In genomic region chr9:136122425-136123383, GRCh38 we compare ENCODE assay signal across 8 cellular contexts. TPM values are rescaled to one million over a fixed set of nuclear protein-coding genes. Genes with fewer than 3 reads are reported as not detected.
DNase-seq lines count a peak whose midpoint lies in the region; ATAC-seq lines count a peak whose summit lies in the region.

No MANE protein-coding gene starts in this region.

- peak; percentile 66 for DNase-seq in NCI-H2196 (lab: John Stamatoyannopoulos, UW; ENCODE audit: unreplicated experiment)
- DNase-seq in NCI-H2196 treated with DMSO at 0.1 percent for 48 hours (lab: John Stamatoyannopoulos, UW; ENCODE audit: unreplicated experiment), result no peak
- peak; percentile 13 for DNase-seq in NCI-H226
- DNase-seq in activated CD4-positive, alpha-beta memory T cell treated with anti-CD3 and anti-CD28 coated beads for 36 hours, result peak; percentile 83
- DNase-seq in effector CD4-positive, alpha-beta T cell, result peak; percentile 73
- DNase-seq in medulla oblongata (ENCODE audit: extremely low spot score), result peak; percentile 80
- DNase-seq in stimulated activated CD8-positive, alpha-beta memory T cell treated with anti-CD3 and anti-CD28 coated beads, Interleukin-12 subunit alpha, Interleukin-12 subunit beta, amount 100 ng/mL, for 4 hours (ENCODE audit: low read depth), result peak; percentile 63

- no peak overlapping the region for H3K4me3 Mint-ChIP-seq in activated CD4-positive, alpha-beta memory T cell treated with anti-CD3 and anti-CD28 coated beads for 36 hours

- no peak overlapping the region for H3K27ac Mint-ChIP-seq in activated CD4-positive, alpha-beta memory T cell treated with anti-CD3 and anti-CD28 coated beads for 36 hours

- ATAC-seq in GM18858 (IDR thresholded peaks at IDR 0.05; ENCODE audit: unreplicated experiment), result no peak

- H3K4me1 Mint-ChIP-seq in activated CD4-positive, alpha-beta memory T cell treated with anti-CD3 and anti-CD28 coated beads for 36 hours (ENCODE audit: low read depth), result peaks cover 6% of the 10 kb centered on the region

- CTCF ChIA-PET in activated CD4-positive, alpha-beta memory T cell treated with anti-CD3 and anti-CD28 coated beads for 36 hours (lab: Charles Lee), result interaction anchor here (0.6 to 5.8 kb wide), 30 partner anchors 11 to 519 kb away, joined by 3 to 122 read pairs (median 4); no protein-coding TSS in a partner anchor

- no peaks in the 10 kb centered on the region for H3K36me3 Mint-ChIP-seq in activated CD4-positive, alpha-beta memory T cell treated with anti-CD3 and anti-CD28 coated beads for 36 hours

- intact Hi-C loops in activated CD4-positive, alpha-beta memory T cell treated with anti-CD3 and anti-CD28 coated beads for 36 hours (cut with micrococcal nuclease), result loop anchor here (1.0 kb wide), 2 partner anchors 33 to 155 kb away; no protein-coding TSS in a partner anchor

- no peaks in the 10 kb centered on the region for H3K9me3 Mint-ChIP-seq in activated CD4-positive, alpha-beta memory T cell treated with anti-CD3 and anti-CD28 coated beads for 36 hours

- H3K27me3 Mint-ChIP-seq in activated CD4-positive, alpha-beta memory T cell treated with anti-CD3 and anti-CD28 coated beads for 36 hours, result peaks cover 2% of the 10 kb centered on the region

- POLR2A ChIA-PET in activated CD4-positive, alpha-beta memory T cell treated with anti-CD3 and anti-CD28 coated beads for 36 hours (lab: Charles Lee), result no interaction called here

RNA-seq across cellular contexts. Expression of gene TMEM250, which starts 4.0 kb away (rescaled TPM):
- total RNA-seq in activated CD4-positive, alpha-beta memory T cell treated with anti-CD3 and anti-CD28 coated beads for 36 hours, result 10 to 100 TPM; 28.0 to 28.4 TPM

RNA-seq across cellular contexts. Expression of gene NACC2, which starts 27.6 kb away (rescaled TPM):
- total RNA-seq in activated CD4-positive, alpha-beta memory T cell treated with anti-CD3 and anti-CD28 coated beads for 36 hours, result 1 to 10 TPM; 8.1 to 8.5 TPM
